21 cellular contexts compared by ENCODE assay signal in the genomic region with DNA sequence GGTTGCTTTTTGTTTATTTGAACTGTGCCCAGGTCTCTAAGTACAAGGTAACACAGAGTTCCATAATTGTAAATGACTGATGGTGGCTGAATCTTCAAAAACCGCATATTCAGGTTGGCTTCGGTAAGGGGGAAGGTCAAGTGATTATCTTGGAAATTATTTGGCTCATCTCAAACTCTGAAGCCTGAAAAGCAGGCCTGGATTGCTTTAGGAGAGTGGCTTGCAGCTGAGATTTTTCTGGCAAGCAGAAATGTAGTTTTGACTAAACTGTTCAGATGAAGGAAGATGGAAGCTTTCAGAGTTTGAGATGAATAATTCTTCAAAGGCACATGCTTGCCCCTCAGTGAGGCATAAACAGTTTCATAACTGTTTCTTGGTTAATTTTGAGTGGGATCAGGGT.
"Had no signal": no experiment of that assay in that cellular context is flagged by ENCODE, and none has a peak within 500 bp of the region (broad histone marks: within the 10 kb centered on the region; RNA-seq: fewer than 3 reads in every experiment).

No MANE protein-coding gene starts in this region.

- H3K4me3 ChIP-seq: coronary artery, esophagus squamous epithelium, gastrocnemius medialis, heart right ventricle, left lung, lower lobe of right lung, mucosa of descending colon had no signal

- H3K4me3 Mint-ChIP-seq: effector memory CD8-positive, alpha-beta T cell; endodermal cell; mesothelial cell of epicardium had no signal

- H3K9me3 Mint-ChIP-seq: effector memory CD8-positive, alpha-beta T cell; endodermal cell; mesothelial cell of epicardium had no signal

- H3K36me3 ChIP-seq: esophagus squamous epithelium, gastrocnemius medialis, heart right ventricle, left lung, lower lobe of right lung had no signal

- H3K27ac Mint-ChIP-seq: effector memory CD8-positive, alpha-beta T cell; endodermal cell; mesothelial cell of epicardium had no signal

- H3K27me3 Mint-ChIP-seq: effector memory CD8-positive, alpha-beta T cell had no signal

- H3K27ac ChIP-seq: coronary artery, epithelial cell of prostate, esophagus squamous epithelium, gastrocnemius medialis, heart right ventricle, left lung, lower lobe of right lung had no signal

- H3K4me1 ChIP-seq: esophagus squamous epithelium, gastrocnemius medialis, heart right ventricle, left lung, lower lobe of right lung had no signal

- H3K27me3 ChIP-seq: esophagus squamous epithelium, gastrocnemius medialis, heart right ventricle, left lung had no signal

- DNase-seq: dermis blood vessel endothelial cell; effector CD8-positive, alpha-beta T cell; effector memory CD8-positive, alpha-beta T cell; endodermal cell; erythroblast; esophagus squamous epithelium; foreskin fibroblast; foreskin melanocyte; gastrocnemius medialis; glutamatergic neuron; head of caudate nucleus; heart right ventricle; left cardiac atrium; left lung; left ventricle myocardium superior; lower lobe of right lung; mesenchymal stem cell; mucosa of descending colon had no signal

- H3K36me3 Mint-ChIP-seq: mesothelial cell of epicardium had no signal

- H3K4me1 Mint-ChIP-seq: endodermal cell, mesothelial cell of epicardium had no signal

- H3K9me3 ChIP-seq: esophagus squamous epithelium, gastrocnemius medialis, heart right ventricle, left lung, lower lobe of right lung, mucosa of descending colon had no signal
